ENCODE assay signal across 19 cellular contexts in genomic region chr9:111190352-111190751, GRCh38.
DNase-seq lines count a peak whose midpoint lies in the region; ATAC-seq, FAIRE-seq and TF ChIP-seq lines count a peak whose summit lies in the region.
"Had no signal": no experiment of that assay in that cellular context is flagged by ENCODE, and none has a peak within 500 bp of the region (broad histone marks: within the 10 kb centered on the region; RNA-seq: fewer than 3 reads in every experiment).

No MANE protein-coding gene starts in this region.

- no peak for TF ChIP-seq RAD21 in IMR-90 (IDR thresholded peaks at IDR 0.05; ENCODE audit: low read length)

- H3K23ac ChIP-seq in IMR-90 (ENCODE audit: low read depth, low read length): no peak overlapping the region
- H3K23ac ChIP-seq in mesendoderm (ENCODE audit: low read length): no peak overlapping the region

- H2AK5ac ChIP-seq in IMR-90 (ENCODE audit: low read depth, low read length) (no peak overlapping the region), mesendoderm (ENCODE audit: low read length) (no peak overlapping the region)

- H3K4me2 ChIP-seq in IMR-90 (ENCODE audit: low read depth, low read length) (no peak overlapping the region), mesendoderm (ENCODE audit: low read length) (no peak overlapping the region)
- H3K4me2 ChIP-seq: A549, BLaER1 had no signal

- H2BK5ac ChIP-seq in IMR-90 (ENCODE audit: low read depth, low read length, poor library complexity, severe bottlenecking) (no peak overlapping the region), mesendoderm (ENCODE audit: low read length) (no peak overlapping the region)

- H3K9ac ChIP-seq in IMR-90 (ENCODE audit: low read depth, low read length) (no peak overlapping the region), mesendoderm (ENCODE audit: low read length) (no peak overlapping the region)
- H3K9ac ChIP-seq: BLaER1, GM23248 had no signal

- CTCF ChIA-PET in IMR-90 (lab: Yijun Ruan, JAX): no interaction called here

- POLR2A ChIA-PET in IMR-90 (lab: Charles Lee; ENCODE audit: unreplicated experiment): no interaction called here

- H2AK9ac ChIP-seq in IMR-90 (replicated peaks; ENCODE audit: low read depth, low read length, poor library complexity): no peak overlapping the region

- dilution Hi-C loops in IMR-90 (cut with HindIII; ENCODE audit: low sequenced_read_pairs, unreplicated experiment): no loop called here

- H4K8ac ChIP-seq in IMR-90 (ENCODE audit: low read depth in 2 of 2, low read length in 2 of 2): no peak overlapping the region
- H4K8ac ChIP-seq in mesendoderm (ENCODE audit: low read depth, low read length): no peak overlapping the region

- DNase-seq in IMR-90 (peak; percentile 19), RCC 7860 (ENCODE audit: low spot score) (no peak), fibroblast of pulmonary artery (ENCODE audit: low read depth) (peak; percentile 3), mesendoderm (peak; percentile 38), activated gamma-delta T cell (lab: John Stamatoyannopoulos, UW) (no peak)
- no peak for DNase-seq in activated CD4-positive, alpha-beta T cell treated with anti-CD3 and anti-CD28 coated beads for 4 hours
- DNase-seq: CD4-positive, alpha-beta memory T cell; DMS153; DMS79; GDM1; GM23248; HCEC 1CT had no signal

- no peaks in the 10 kb centered on the region for H4K20me1 ChIP-seq in IMR-90 (ENCODE audit: insufficient read depth, low read length)
- H4K20me1 ChIP-seq: BLaER1 had no signal

- H3K4me1 ChIP-seq in IMR-90 (ENCODE audit: control insufficient read depth, insufficient read depth, low read length) (no peaks in the 10 kb centered on the region), mesendoderm (ENCODE audit: control insufficient read depth, low read depth, low read length) (no peaks in the 10 kb centered on the region)
- H3K4me1 ChIP-seq: A549, BLaER1 had no signal

- no peak for TF ChIP-seq POLR2A in IMR-90 (IDR thresholded peaks at IDR 0.05; ENCODE audit: low read depth, low read length)

- H2BK15ac ChIP-seq in IMR-90 (ENCODE audit: low read depth, low read length) (no peak overlapping the region), mesendoderm (replicated peaks; ENCODE audit: low read depth) (no peak overlapping the region)

- in situ Hi-C loops in IMR-90 (cut with MboI; ENCODE audit: low sequenced_read_pairs): no loop called here

- no peak overlapping the region for H2BK120ac ChIP-seq in IMR-90 (ENCODE audit: low read depth, low read length)
- H2BK120ac ChIP-seq in mesendoderm (ENCODE audit: low read depth, low read length): no peak overlapping the region

- no peak for ATAC-seq in IMR-90 (ENCODE audit: low read depth)
- ATAC-seq in HG03175 (IDR thresholded peaks at IDR 0.05; ENCODE audit: unreplicated experiment): no peak
- ATAC-seq: A549, HepG2 had no signal

- no peaks in the 10 kb centered on the region for H3K27me3 ChIP-seq in IMR-90 (ENCODE audit: control insufficient read depth, insufficient read depth, low read length)
- no peaks in the 10 kb centered on the region for H3K27me3 ChIP-seq in mesendoderm (ENCODE audit: insufficient read depth, low read length, poor library complexity)
- H3K27me3 ChIP-seq: BLaER1 had no signal

- no peak overlapping the region for H2BK20ac ChIP-seq in IMR-90 (ENCODE audit: low read depth, low read length)

- no peak overlapping the region for H4K91ac ChIP-seq in IMR-90 (ENCODE audit: insufficient read depth, low read depth, low read length)

- peak; percentile 38 for FAIRE-seq in RCC 7860 (lab: Jason Lieb, UNC)
- FAIRE-seq: GM12892, GM18507, H54, HepG2 had no signal

- H2AFZ ChIP-seq in IMR-90 (replicated peaks; ENCODE audit: low read length, poor library complexity): no peak overlapping the region
- H2AFZ ChIP-seq: GM23248 had no signal

- no peak overlapping the region for H4K5ac ChIP-seq in IMR-90 (ENCODE audit: low read depth, low read length)
- H4K5ac ChIP-seq in mesendoderm (ENCODE audit: low read length): no peak overlapping the region

- intact Hi-C loops in IMR-90 (cut with micrococcal nuclease): no loop called here

- H3K4me3 ChIP-seq in IMR-90 (ENCODE audit: insufficient read depth, low read depth, low read length): no peak overlapping the region
- no peak overlapping the region for H3K4me3 ChIP-seq in fibroblast of pulmonary artery (replicated peaks; ENCODE audit: low read depth, low read length)
- no peak overlapping the region for H3K4me3 ChIP-seq in mesendoderm (ENCODE audit: low read length)
- H3K4me3 ChIP-seq: A549, BLaER1, GM23248 had no signal

- H3K9me3 ChIP-seq in IMR-90 (ENCODE audit: control insufficient read depth, insufficient read depth, low read length): no peaks in the 10 kb centered on the region
- H3K9me3 ChIP-seq: A549, BLaER1 had no signal

- no peak overlapping the region for H3K14ac ChIP-seq in IMR-90 (replicated peaks; ENCODE audit: low read depth, low read length)

- no peaks in the 10 kb centered on the region for H3K9me1 ChIP-seq in IMR-90 (ENCODE audit: insufficient read depth, low read length)

- H3K56ac ChIP-seq in IMR-90 (ENCODE audit: extremely low read depth, insufficient read depth, low read length) (no peak overlapping the region), mesendoderm (ENCODE audit: low read length) (no peak overlapping the region)

- H3K79me2 ChIP-seq in mesendoderm (ENCODE audit: control insufficient read depth, insufficient read depth, low read length): no peaks in the 10 kb centered on the region

- H3K27ac ChIP-seq in IMR-90 (ENCODE audit: insufficient read depth, low read length) (no peak overlapping the region), mesendoderm (ENCODE audit: low read depth, low read length) (no peak overlapping the region)
- H3K27ac ChIP-seq: A549, BLaER1, GM23248 had no signal

- H3K18ac ChIP-seq in IMR-90 (ENCODE audit: low read depth, low read length) (no peak overlapping the region), mesendoderm (ENCODE audit: low read length) (no peak overlapping the region)

- TF ChIP-seq CTCF in IMR-90 (conservative IDR thresholded peaks at IDR 0.05; ENCODE audit: low read depth, low read length): no peak
- no peak for TF ChIP-seq CTCF in fibroblast of pulmonary artery (IDR thresholded peaks at IDR 0.05; ENCODE audit: low read length, missing control alignments)

- H3K36me3 ChIP-seq in IMR-90 (ENCODE audit: control insufficient read depth, insufficient read depth, low read length): no peaks in the 10 kb centered on the region
- H3K36me3 ChIP-seq in mesendoderm (ENCODE audit: control insufficient read depth, insufficient read depth, low read length): no peaks in the 10 kb centered on the region
- H3K36me3 ChIP-seq: BLaER1 had no signal

- BruUV-seq in IMR-90 (replicated peaks; lab: Mats Ljungman, UMichigan): no TSS peak

- H3K79me1 ChIP-seq in IMR-90 (ENCODE audit: low read depth in 1 of 2, low read length in 2 of 2): no peaks in the 10 kb centered on the region
- no peaks in the 10 kb centered on the region for H3K79me1 ChIP-seq in mesendoderm (ENCODE audit: low read length)

- H3K4ac ChIP-seq in IMR-90 (ENCODE audit: low read depth, low read length) (no peak overlapping the region), mesendoderm (ENCODE audit: low read depth, low read length) (no peak overlapping the region)

TF ChIP-seq in IMR-90, 13 proteins besides CTCF, POLR2A, EP300 and RAD21:
- TF ChIP-seq RCOR1 (IDR thresholded peaks at IDR 0.05; ENCODE audit: insufficient replicate concordance, low read length) (no peak), USF2 (IDR thresholded peaks at IDR 0.05; ENCODE audit: low read depth, low read length) (no peak), ELK1 (IDR thresholded peaks at IDR 0.05; ENCODE audit: borderline replicate concordance, low read depth, low read length) (no peak), CEBPB (IDR thresholded peaks at IDR 0.05; ENCODE audit: low read depth, low read length) (no peak), CHD1 (IDR thresholded peaks at IDR 0.05; ENCODE audit: low read depth, low read length) (no peak), BHLHE40 (IDR thresholded peaks at IDR 0.05; ENCODE audit: low read depth, low read length) (no peak), FOS (IDR thresholded peaks at IDR 0.05; ENCODE audit: low read depth, low read length) (no peak), MAFK (IDR thresholded peaks at IDR 0.05; ENCODE audit: low read depth, low read length) (no peak), NFE2L2 (IDR thresholded peaks at IDR 0.05; ENCODE audit: low read depth, low read length) (no peak), MAZ (IDR thresholded peaks at IDR 0.05; ENCODE audit: borderline replicate concordance, low read depth, low read length) (no peak), RFX5 (IDR thresholded peaks at IDR 0.05; ENCODE audit: low read depth, low read length) (no peak), MXI1 (IDR thresholded peaks at IDR 0.05; ENCODE audit: borderline replicate concordance, low read depth, low read length) (no peak), SMC3 (IDR thresholded peaks at IDR 0.05; ENCODE audit: low read depth, low read length) (no peak)

Comparison
In these comparisons a context has a peak if more than half of its experiments do, and no peak if none do; other contexts are left out.
1. DNase-seq: peak in IMR-90 (single experiment), fibroblast of pulmonary artery (single experiment) and mesendoderm (single experiment); none in RCC 7860 (single experiment), activated gamma-delta T cell (single experiment) and activated CD4-positive, alpha-beta T cell treated with anti-CD3 and anti-CD28 coated beads for 4 hours (0 of 2).